In the genomic region with DNA sequence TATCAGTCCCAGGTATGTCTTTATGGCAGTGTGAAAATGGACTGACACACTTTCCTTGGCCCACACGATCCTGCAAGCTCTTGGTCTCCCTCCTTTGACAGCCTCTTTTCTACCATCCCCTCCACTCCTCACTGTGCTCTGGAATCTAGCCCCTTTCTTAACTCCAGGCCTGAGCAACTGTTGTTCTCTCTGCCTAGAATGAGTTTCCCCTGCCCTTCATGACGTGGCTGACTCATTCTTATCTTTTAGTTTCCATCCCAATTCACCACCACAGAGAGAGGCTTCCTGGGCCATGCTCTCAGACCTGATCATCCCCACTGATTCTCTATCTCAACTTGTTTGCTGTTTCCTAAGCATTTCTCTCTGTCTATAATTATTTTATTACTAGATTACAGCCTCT, we compare ENCODE assay signal across 14 cellular contexts.
DNase-seq lines count a peak whose midpoint lies in the region; ATAC-seq and TF ChIP-seq lines count a peak whose summit lies in the region.
"Had no signal": no experiment of that assay in that cellular context is flagged by ENCODE, and none has a peak within 500 bp of the region (broad histone marks: within the 10 kb centered on the region; RNA-seq: fewer than 3 reads in every experiment).

No MANE protein-coding gene starts in this region.

- H3K27ac Mint-ChIP-seq in MCF 10A (ENCODE audit: low read depth, unreplicated experiment) = peak overlapping the region; percentile 71
- H3K27ac Mint-ChIP-seq: B cell had no signal

- H3K4me2 ChIP-seq in mammary epithelial cell (ENCODE audit: insufficient read depth, low read depth, low read length) = no peak overlapping the region

- H3K27ac ChIP-seq in mammary epithelial cell (ENCODE audit: insufficient read depth, low read depth, low read length) = no peak overlapping the region
- peak overlapping the region; percentile 99 for H3K27ac ChIP-seq in RWPE2 (ENCODE audit: poor library complexity, severe bottlenecking)
- H3K27ac ChIP-seq: coronary artery had no signal

- H3K9ac ChIP-seq in mammary epithelial cell (ENCODE audit: insufficient read depth, low read length) = no peak overlapping the region

- no peaks in the 10 kb centered on the region for H3K27me3 Mint-ChIP-seq in MCF 10A (ENCODE audit: insufficient read depth, unreplicated experiment)

- POLR2A ChIA-PET in MCF 10A (lab: Yijun Ruan, JAX) = interaction anchor here (0.9 kb wide), 1 partner anchor 342 kb away, joined by 3 read pairs; no protein-coding TSS in a partner anchor

- H3K36me3 ChIP-seq in mammary epithelial cell (ENCODE audit: insufficient read depth, low read length) (no peaks in the 10 kb centered on the region), RWPE2 (ENCODE audit: low read depth) (no peaks in the 10 kb centered on the region)

- no peaks in the 10 kb centered on the region for H4K20me1 ChIP-seq in mammary epithelial cell (ENCODE audit: insufficient read depth, low read length)

- no peaks in the 10 kb centered on the region for H3K36me3 Mint-ChIP-seq in MCF 10A (ENCODE audit: insufficient read depth, unreplicated experiment)

- dilution Hi-C loops in mammary epithelial cell (cut with HindIII; ENCODE audit: low sequenced_read_pairs) = no loop called here

- TF ChIP-seq CTCF in MCF 10A (IDR thresholded peaks at IDR 0.05; ENCODE audit: unreplicated experiment) = no peak
- no peak for TF ChIP-seq CTCF in mammary epithelial cell (conservative IDR thresholded peaks at IDR 0.05 in 1 of 2, IDR thresholded peaks at IDR 0.05 in 1 of 2; ENCODE audit: extremely low read depth in 1 of 2, insufficient read depth in 1 of 2, low read depth in 1 of 2, low read length in 2 of 2)
- no peak for TF ChIP-seq CTCF in RWPE2 (IDR thresholded peaks at IDR 0.05; ENCODE audit: poor library complexity, severe bottlenecking)
- no peak for TF ChIP-seq CTCF in epithelial cell of esophagus (IDR thresholded peaks at IDR 0.05; ENCODE audit: insufficient read depth, low read depth, low read length, missing control alignments)

- ATAC-seq in RWPE2 (ENCODE audit: low read depth) = no peak
- ATAC-seq in stimulated activated naive CD8-positive, alpha-beta T cell treated with anti-CD3 and anti-CD28 coated beads, Interleukin-15, Interleukin-2, amounts not matched to agents 100 U/mL and 50 U/mL, for 24 hours = peak; percentile 88
- ATAC-seq in GM19395 (IDR thresholded peaks at IDR 0.05; ENCODE audit: unreplicated experiment) = no peak

- no TSS peak for BruUV-seq in MCF 10A (replicated peaks; lab: Mats Ljungman, UMichigan)
- BruUV-seq in mammary epithelial cell (replicated peaks; lab: Mats Ljungman, UMichigan) = no TSS peak

- no peak overlapping the region for H2AFZ ChIP-seq in mammary epithelial cell (ENCODE audit: low read depth, low read length)

- H3K4me1 ChIP-seq in mammary epithelial cell (ENCODE audit: insufficient read depth, low read length) (peaks cover 44% of the 10 kb centered on the region), RWPE2 (ENCODE audit: insufficient read depth, poor library complexity, severe bottlenecking) (peaks cover 34% of the 10 kb centered on the region)

- H3K79me2 ChIP-seq in mammary epithelial cell (ENCODE audit: insufficient read depth, low read length) = no peaks in the 10 kb centered on the region

- H3K4me1 Mint-ChIP-seq in MCF 10A (ENCODE audit: insufficient read depth, unreplicated experiment) = peaks cover 44% of the 10 kb centered on the region
- H3K4me1 Mint-ChIP-seq: B cell had no signal

- 100% methylated on average over 2 of the region's 2 CpGs for WGBS in mammary epithelial cell (ENCODE audit: low coverage, missing lambda C conversion rate)

- H3K9me3 ChIP-seq in mammary epithelial cell (replicated peaks; ENCODE audit: insufficient read depth, low read length) (no peaks in the 10 kb centered on the region), RWPE2 (ENCODE audit: severe bottlenecking) (no peaks in the 10 kb centered on the region)

- in situ Hi-C loops in mammary epithelial cell (cut with MboI; ENCODE audit: low sequenced_read_pairs in 2 of 2) = no loop called here

- no peak overlapping the region for H3K4me3 Mint-ChIP-seq in MCF 10A (ENCODE audit: unreplicated experiment)
- H3K4me3 Mint-ChIP-seq: B cell had no signal

- DNase-seq in MCF 10A (ENCODE audit: unreplicated experiment) (no peak), mammary epithelial cell (no peak), RWPE2 (ENCODE audit: low spot score) (no peak), epithelial cell of esophagus (ENCODE audit: low read depth) (peak; percentile 19), NCI-H82 (lab: John Stamatoyannopoulos, UW) (no peak), inferior parietal cortex (ENCODE audit: extremely low spot score) (no peak)
- DNase-seq in stimulated activated naive CD8-positive, alpha-beta T cell treated with anti-CD3 and anti-CD28 coated beads, Interleukin-15, Interleukin-2, amounts not matched to agents 100 U/mL and 50 U/mL, for 24 hours = peak; percentile 27
- DNase-seq: DMS79; Karpas-422; NCI-H2081 treated with DMSO at 0.1 percent for 48 hours; NK-92 treated with Interleukin-12 subunit alpha and Interleukin-12 subunit beta, amount 100 ng/mL, for 24 hours had no signal

- no peaks in the 10 kb centered on the region for H3K27me3 ChIP-seq in mammary epithelial cell (ENCODE audit: insufficient read depth, low read length)
- no peaks in the 10 kb centered on the region for H3K27me3 ChIP-seq in RWPE2 (ENCODE audit: insufficient read depth, poor library complexity, severe bottlenecking)

- H3K4me3 ChIP-seq in mammary epithelial cell (replicated peaks in 1 of 3; ENCODE audit: insufficient read depth in 1 of 3, low read depth in 2 of 3, low read length in 3 of 3) (no peak overlapping the region), RWPE2 (ENCODE audit: severe bottlenecking) (no peak overlapping the region), epithelial cell of esophagus (ENCODE audit: low read length) (no peak overlapping the region)
- H3K4me3 ChIP-seq: coronary artery had no signal

- CTCF ChIA-PET in MCF 10A (lab: Yijun Ruan, JAX) (interaction anchor here (0.7 to 1.1 kb wide), 2 partner anchors 8 to 361 kb away, joined by 3 to 4 read pairs; no protein-coding TSS in a partner anchor), mammary epithelial cell (lab: Charles Lee; ENCODE audit: low non-redundant PET) (no interaction called here)

- peaks cover 13% of the 10 kb centered on the region for H3K9me3 Mint-ChIP-seq in MCF 10A (ENCODE audit: unreplicated experiment)

- intact Hi-C loops in MCF 10A (cut with micrococcal nuclease) = loop anchor here (1.0 kb wide), 1 partner anchor 32 kb away; no protein-coding TSS in a partner anchor
- intact Hi-C loops in mammary epithelial cell (cut with micrococcal nuclease) = no loop called here

Comparison
In these comparisons a context has a peak if more than half of its experiments do, and no peak if none do; other contexts are left out.
1. DNase-seq: peak in epithelial cell of esophagus (single experiment) and stimulated activated naive CD8-positive, alpha-beta T cell treated with anti-CD3 and anti-CD28 coated beads, Interleukin-15, Interleukin-2, amounts not matched to agents 100 U/mL and 50 U/mL, for 24 hours (single experiment); none in MCF 10A (single experiment), mammary epithelial cell (single experiment), RWPE2 (single experiment), NCI-H82 (single experiment) and inferior parietal cortex (single experiment).